Comparison of ENCODE assay signal across 8 cellular contexts in genomic region chr11:4072668-4073285, GRCh38. TPM values are rescaled to one million over a fixed set of nuclear protein-coding genes. Genes with fewer than 3 reads are reported as not detected.
A peak's percentile ranks its signal among the peaks of the same experiment; 100 is the strongest.
DNase-seq lines count a peak whose midpoint lies in the region; ATAC-seq and TF ChIP-seq lines count a peak whose summit lies in the region.

No MANE protein-coding gene starts in this region.

- H4K20me1 ChIP-seq in fibroblast of lung (ENCODE audit: control insufficient read depth, extremely low read depth, insufficient read depth, low read length), result no peaks in the 10 kb centered on the region

- no peak overlapping the region for H2AFZ ChIP-seq in fibroblast of lung (ENCODE audit: low read length)

- H3K79me2 ChIP-seq in fibroblast of lung (ENCODE audit: control insufficient read depth, insufficient read depth, low read length), result no peaks in the 10 kb centered on the region

- peak; percentile 59 for DNase-seq in activated CD8-positive, alpha-beta memory T cell treated with anti-CD3 and anti-CD28 coated beads, Interleukin-2, amount 10 ng/mL, durations not matched to agents 7 days and 5 days
- no peak for DNase-seq in activated CD8-positive, alpha-beta memory T cell treated with anti-CD3 and anti-CD28 coated beads, Interleukin-2, amount 50 U/mL, for 48 hours
- peak; percentile 50 for DNase-seq in HS-5 (ENCODE audit: low read depth)
- DNase-seq in NCI-H748 treated with DMSO at 0.1 percent for 48 hours (lab: John Stamatoyannopoulos, UW), result peak; percentile 88
- peak; percentile 28 for DNase-seq in activated CD8-positive, alpha-beta memory T cell treated with anti-CD3 and anti-CD28 coated beads, Interleukin-2, amount 50 U/mL, for 1 hour (ENCODE audit: extremely low read depth)
- DNase-seq in fibroblast of lung (ENCODE audit: low read depth in 2 of 2), result peak; percentile 63 to 86

- peak; percentile 80 for ATAC-seq in activated CD8-positive, alpha-beta memory T cell treated with anti-CD3 and anti-CD28 coated beads, Interleukin-2, amount 10 ng/mL, durations not matched to agents 7 days and 5 days
- no peak for ATAC-seq in HG02870 (IDR thresholded peaks at IDR 0.05; ENCODE audit: unreplicated experiment)

- CTCF ChIA-PET in activated CD8-positive, alpha-beta memory T cell treated with anti-CD3 and anti-CD28 coated beads, Interleukin-2, amount 10 ng/mL, durations not matched to agents 7 days and 5 days (lab: Charles Lee), result interaction anchor here (0.6 to 14.6 kb wide), 50 partner anchors 9 to 312 kb away, joined by 3 to 474 read pairs (median 5); partner anchors contain the start of genes PGAP2, RHOG, RRM1 and STIM1

- H3K4me3 Mint-ChIP-seq in activated CD8-positive, alpha-beta memory T cell treated with anti-CD3 and anti-CD28 coated beads, Interleukin-2, amount 10 ng/mL, durations not matched to agents 7 days and 5 days, result no peak overlapping the region
- H3K4me3 Mint-ChIP-seq in nephron, result no peak overlapping the region

- TF ChIP-seq CTCF in fibroblast of lung (conservative IDR thresholded peaks at IDR 0.05 in 1 of 2, IDR thresholded peaks at IDR 0.05 in 1 of 2; ENCODE audit: low read depth in 1 of 2, low read length in 2 of 2) (peak; percentile 84 to 88), nephron (IDR thresholded peaks at IDR 0.05; ENCODE audit: unreplicated experiment in 3 of 3) (peak; percentile 77 to 91 (median 81))

- H3K4me1 ChIP-seq in fibroblast of lung (ENCODE audit: control insufficient read depth, extremely low read depth, insufficient read depth, low read length), result no peaks in the 10 kb centered on the region

- no peak overlapping the region for H3K4me3 ChIP-seq in fibroblast of lung (replicated peaks in 1 of 4; ENCODE audit: control extremely low read depth in 1 of 4, insufficient read depth in 1 of 4, low read depth in 3 of 4, low read length in 4 of 4)

- H3K4me1 Mint-ChIP-seq in activated CD8-positive, alpha-beta memory T cell treated with anti-CD3 and anti-CD28 coated beads, Interleukin-2, amount 10 ng/mL, durations not matched to agents 7 days and 5 days, result peaks cover 26% of the 10 kb centered on the region
- peaks cover 25% of the 10 kb centered on the region for H3K4me1 Mint-ChIP-seq in nephron

- H3K27me3 ChIP-seq in fibroblast of lung (ENCODE audit: control insufficient read depth, insufficient read depth, low read length), result no peaks in the 10 kb centered on the region

- no peaks in the 10 kb centered on the region for H3K36me3 ChIP-seq in fibroblast of lung (ENCODE audit: control insufficient read depth, insufficient read depth, low read length)

- H3K9ac ChIP-seq in fibroblast of lung (ENCODE audit: insufficient read depth, low read length), result no peak overlapping the region

- no peak overlapping the region for H3K27ac Mint-ChIP-seq in activated CD8-positive, alpha-beta memory T cell treated with anti-CD3 and anti-CD28 coated beads, Interleukin-2, amount 10 ng/mL, durations not matched to agents 7 days and 5 days
- H3K27ac Mint-ChIP-seq in nephron, result peak overlapping the region; percentile 58 to 83 (median 68)

- no peak overlapping the region for H3K27ac ChIP-seq in fibroblast of lung (ENCODE audit: insufficient read depth, low read length)

- no peaks in the 10 kb centered on the region for H3K9me3 ChIP-seq in fibroblast of lung (ENCODE audit: control insufficient read depth, insufficient read depth, low read depth, low read length)

- peaks cover 26% of the 10 kb centered on the region for H3K36me3 Mint-ChIP-seq in activated CD8-positive, alpha-beta memory T cell treated with anti-CD3 and anti-CD28 coated beads, Interleukin-2, amount 10 ng/mL, durations not matched to agents 7 days and 5 days
- H3K36me3 Mint-ChIP-seq in nephron (ENCODE audit: low read depth), result no peaks in the 10 kb centered on the region

- H3K27me3 Mint-ChIP-seq in activated CD8-positive, alpha-beta memory T cell treated with anti-CD3 and anti-CD28 coated beads, Interleukin-2, amount 10 ng/mL, durations not matched to agents 7 days and 5 days, result no peaks in the 10 kb centered on the region
- no peaks in the 10 kb centered on the region for H3K27me3 Mint-ChIP-seq in nephron (ENCODE audit: low read depth)

- no peak overlapping the region for H3K4me2 ChIP-seq in fibroblast of lung (ENCODE audit: extremely low read depth, insufficient read depth, low read length)

- H3K9me3 Mint-ChIP-seq in activated CD8-positive, alpha-beta memory T cell treated with anti-CD3 and anti-CD28 coated beads, Interleukin-2, amount 10 ng/mL, durations not matched to agents 7 days and 5 days (ENCODE audit: low read depth), result no peaks in the 10 kb centered on the region
- no peaks in the 10 kb centered on the region for H3K9me3 Mint-ChIP-seq in nephron

RNA-seq across cellular contexts. Expression of gene RRM1, which starts 21.8 kb away (rescaled TPM):
- total RNA-seq in activated CD8-positive, alpha-beta memory T cell treated with anti-CD3 and anti-CD28 coated beads, Interleukin-2, amount 10 ng/mL, durations not matched to agents 7 days and 5 days, result 100 to 1,000 TPM; 166 to 169 TPM
- 52.9 and 85.0 TPM in 2 replicates for total RNA-seq in fibroblast of lung
- polyA plus RNA-seq in fibroblast of lung, result 57.5 and 117 TPM in 2 replicates
- polyA plus RNA-seq in fibroblast of lung (2012), result 43.3 and 91.0 TPM in 2 replicates
- polyA minus RNA-seq in fibroblast of lung (ENCODE audit: low replicate concordance), result 127 and 132 TPM in 2 replicates
